In the genomic region with DNA sequence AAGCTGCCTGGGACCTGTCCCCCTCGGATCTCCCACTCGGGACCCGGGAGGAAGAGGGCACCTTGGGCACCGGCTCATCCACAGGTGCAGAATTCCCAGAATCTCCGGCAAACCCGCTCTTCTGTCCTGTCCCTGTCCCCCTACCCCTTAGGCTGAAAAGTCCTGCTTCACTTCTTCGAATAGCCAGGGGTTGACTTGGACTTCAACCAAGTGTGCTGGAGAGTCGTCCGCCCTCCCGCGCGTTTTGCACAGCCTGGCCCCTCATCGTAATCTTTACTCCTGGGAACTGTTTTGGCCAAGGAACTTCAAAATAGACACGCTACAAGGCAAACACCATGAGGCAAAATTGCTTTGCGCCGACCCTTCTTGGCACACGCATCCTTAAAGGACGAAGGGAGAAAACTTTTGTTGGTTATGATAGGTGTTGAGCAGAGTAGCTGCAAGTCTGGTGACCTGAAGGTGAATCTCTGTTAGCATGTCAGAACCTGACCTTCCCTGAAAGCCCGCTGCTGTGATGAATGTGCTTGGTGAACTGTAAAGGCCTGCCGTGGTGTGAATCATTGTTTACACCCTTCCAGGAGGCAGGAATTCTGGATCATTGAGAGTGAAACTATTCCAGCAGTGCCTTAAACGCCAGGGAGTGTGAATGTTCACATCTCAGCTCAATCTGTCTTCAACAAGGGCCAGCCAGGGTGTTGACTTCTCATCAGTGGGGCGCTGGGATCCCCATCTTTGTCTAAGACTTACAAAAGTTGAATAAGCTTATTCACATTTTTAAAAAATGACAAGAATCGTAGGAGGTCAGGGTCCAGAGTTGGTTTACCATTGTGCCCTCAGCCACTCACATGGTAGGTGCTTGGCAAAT, we compare ENCODE assay signal across 8 cellular contexts. TPM values are rescaled to one million over a fixed set of nuclear protein-coding genes. Genes with fewer than 3 reads are reported as not detected.
DNase-seq lines count a peak whose midpoint lies in the region; ATAC-seq, FAIRE-seq and TF ChIP-seq lines count a peak whose summit lies in the region.

No MANE protein-coding gene starts in this region.

- intact Hi-C loops in upper lobe of right lung (cut with DNase I): no loop called here

- ATAC-seq in left lobe of liver: peak; percentile 49
- peak; percentile 2 for ATAC-seq in upper lobe of right lung

- H3K27me3 Mint-ChIP-seq in IgD-negative memory B cell (peaks cover 39% of the 10 kb centered on the region), astrocyte (ENCODE audit: low read depth, unreplicated experiment) (peaks cover 28% of the 10 kb centered on the region)

- DNase-seq in DMS 273 treated with DMSO at 0.1 percent for 48 hours (lab: John Stamatoyannopoulos, UW) (peak; percentile 66), astrocyte (ENCODE audit: low read depth) (peak; percentile 69), left lobe of liver (ENCODE audit: low spot score) (no peak), upper lobe of right lung (no peak), GF-D8 (lab: John Stamatoyannopoulos, UW) (no peak), mesenteric fat pad (ENCODE audit: low spot score) (no peak), D721Med (ENCODE audit: insufficient read length, low spot score) (no peak)

- H3K4me1 Mint-ChIP-seq in IgD-negative memory B cell (peaks cover 5 to 18% (median 9%) of the 10 kb centered on the region in 3 donors), astrocyte (ENCODE audit: low read depth, unreplicated experiment) (peaks cover 6% of the 10 kb centered on the region)

- H3K27ac ChIP-seq in astrocyte (ENCODE audit: low read depth, low read length) (no peak overlapping the region), upper lobe of right lung (no peak overlapping the region)

- no peak overlapping the region for H3K9ac ChIP-seq in astrocyte (ENCODE audit: low read length)

- H3K36me3 Mint-ChIP-seq in IgD-negative memory B cell (no peaks in the 10 kb centered on the region), astrocyte (ENCODE audit: low read depth, unreplicated experiment) (no peaks in the 10 kb centered on the region)

- FAIRE-seq in astrocyte (lab: Jason Lieb, UNC): no peak
- FAIRE-seq in D721Med (lab: Jason Lieb, UNC): no peak

- peak overlapping the region; percentile 72 to 90 (median 82) for H3K4me3 Mint-ChIP-seq in IgD-negative memory B cell
- peak overlapping the region; percentile 82 for H3K4me3 Mint-ChIP-seq in astrocyte (ENCODE audit: unreplicated experiment)

- peak overlapping the region; percentile 82 for H3K4me2 ChIP-seq in astrocyte (ENCODE audit: low read length)

- no peaks in the 10 kb centered on the region for H3K36me3 ChIP-seq in astrocyte (ENCODE audit: insufficient read depth, low read length)
- H3K36me3 ChIP-seq in upper lobe of right lung: no peaks in the 10 kb centered on the region

- H3K4me1 ChIP-seq in astrocyte (ENCODE audit: insufficient read depth, low read length) (peaks cover 10% of the 10 kb centered on the region), upper lobe of right lung (no peaks in the 10 kb centered on the region)

- no peaks in the 10 kb centered on the region for H3K79me2 ChIP-seq in astrocyte (ENCODE audit: insufficient read depth, low read length)

- H3K9me3 ChIP-seq in astrocyte (ENCODE audit: insufficient read depth, low read depth, low read length) (no peaks in the 10 kb centered on the region), upper lobe of right lung (no peaks in the 10 kb centered on the region)

- H3K4me3 ChIP-seq in astrocyte (ENCODE audit: insufficient read depth, low read depth, low read length) (peak overlapping the region; percentile 38), upper lobe of right lung (peak overlapping the region; percentile 50)

- peaks cover 7% of the 10 kb centered on the region for H3K27me3 ChIP-seq in astrocyte (ENCODE audit: insufficient read depth, low read length)
- peaks cover 11% of the 10 kb centered on the region for H3K27me3 ChIP-seq in upper lobe of right lung

- H3K27ac Mint-ChIP-seq in IgD-negative memory B cell (peak overlapping the region in 1 of 3 donors; percentile 77), astrocyte (ENCODE audit: unreplicated experiment) (peak overlapping the region; percentile 67)

- H4K20me1 ChIP-seq in astrocyte (ENCODE audit: insufficient read depth, low read length): no peaks in the 10 kb centered on the region

- peak overlapping the region; percentile 53 for H2AFZ ChIP-seq in astrocyte (ENCODE audit: low read depth, low read length)

- H3K9me3 Mint-ChIP-seq in IgD-negative memory B cell (peaks cover 6 to 14% (median 10%) of the 10 kb centered on the region in 3 donors), astrocyte (ENCODE audit: unreplicated experiment) (no peaks in the 10 kb centered on the region)

- no peak for TF ChIP-seq CTCF in astrocyte (IDR thresholded peaks at IDR 0.05; ENCODE audit: insufficient read depth, low read depth, low read length)
- no peak for TF ChIP-seq CTCF in upper lobe of right lung (IDR thresholded peaks at IDR 0.05)
- TF ChIP-seq CTCF in D721Med (IDR thresholded peaks at IDR 0.05; ENCODE audit: insufficient read depth, missing control alignments): no peak

RNA-seq across cellular contexts. Expression of a gene that starts 0.6 kb away (rescaled TPM):
- 1.2 TPM for polyA plus RNA-seq in IgD-negative memory B cell
- total RNA-seq in astrocyte: 0.29 and 1.0 TPM in 2 replicates
- total RNA-seq in left lobe of liver: 21.2 TPM
- 139 TPM for total RNA-seq in upper lobe of right lung
- total RNA-seq in mesenteric fat pad: 55.2 TPM

Comparison
In these comparisons a context has a peak if more than half of its experiments do, and no peak if none do; other contexts are left out.
1. DNase-seq: peak in DMS 273 treated with DMSO at 0.1 percent for 48 hours (single experiment) and astrocyte (single experiment); none in left lobe of liver (single experiment), upper lobe of right lung (single experiment), GF-D8 (single experiment), mesenteric fat pad (single experiment) and D721Med (single experiment).
2. RNA of a gene that starts 0.6 kb away (total RNA-seq): 139 TPM in upper lobe of right lung (single experiment), 55.2 TPM in mesenteric fat pad (single experiment) and 21.2 TPM in left lobe of liver (single experiment); 0.29 to 1.0 TPM in astrocyte; every median in the first group is over 10 times any median in the second.